Comparison of ENCODE assay signal across 8 cellular contexts in genomic region chr3:47283193-47283537, GRCh38. TPM values are rescaled to one million over a fixed set of nuclear protein-coding genes. Genes with fewer than 3 reads are reported as not detected.
A peak's percentile ranks its signal among the peaks of the same experiment; 100 is the strongest.
DNase-seq lines count a peak whose midpoint lies in the region; ATAC-seq and TF ChIP-seq lines count a peak whose summit lies in the region.

No MANE protein-coding gene starts in this region.

- peaks cover 15% of the 10 kb centered on the region for H3K27me3 Mint-ChIP-seq in brain

- H3K4me3 Mint-ChIP-seq in brain, result peak overlapping the region; percentile 96 to 99 (median 97)

- H3K4me1 Mint-ChIP-seq in brain, result peaks cover 53% of the 10 kb centered on the region

- peaks cover 0 to 2% (median 0%) of the 10 kb centered on the region in 5 experiments for H3K9me3 Mint-ChIP-seq in brain

- no peak for TF ChIP-seq CTCF in brain (conservative IDR thresholded peaks at IDR 0.05)

- H3K36me3 Mint-ChIP-seq in brain, result peaks cover 16% of the 10 kb centered on the region

- DNase-seq in NCI-H146 (lab: John Stamatoyannopoulos, UW), result peak; percentile 22
- no peak for DNase-seq in NCI-H146 treated with DMSO at 0.1 percent for 48 hours (lab: John Stamatoyannopoulos, UW; ENCODE audit: unreplicated experiment)
- peak; percentile 39 for DNase-seq in NAMALWA (ENCODE audit: low spot score)
- peak; percentile 38 for DNase-seq in kidney tubule cell (ENCODE audit: low spot score)
- DNase-seq in stimulated activated CD8-positive, alpha-beta memory T cell treated with anti-CD3 and anti-CD28 coated beads, Interleukin-15, amount 100 ng/mL, for 1 hour (ENCODE audit: low read depth), result peak; percentile 8
- DNase-seq in NCI-H2081 (lab: John Stamatoyannopoulos, UW), result no peak

- H3K27ac Mint-ChIP-seq in brain, result peak overlapping the region; percentile 98 to 99 (median 99)

- ATAC-seq in HG03432 (IDR thresholded peaks at IDR 0.05; ENCODE audit: unreplicated experiment), result no peak

RNA-seq across cellular contexts. Expression of gene KLHL18, which starts 0.4 kb away (rescaled TPM):
- 12.1 TPM for polyA plus RNA-seq in brain (ENCODE audit: insufficient read depth, low read depth, low replicate concordance)

RNA-seq across cellular contexts. Expression of gene KIF9, which starts 0.6 kb away (rescaled TPM):
- 12.3 TPM for polyA plus RNA-seq in brain (ENCODE audit: insufficient read depth, low read depth, low replicate concordance)

Comparison
In these comparisons a context has a peak if more than half of its experiments do, and no peak if none do; other contexts are left out.
1. DNase-seq: peak in NCI-H146 (single experiment), NAMALWA (single experiment), kidney tubule cell (single experiment) and stimulated activated CD8-positive, alpha-beta memory T cell treated with anti-CD3 and anti-CD28 coated beads, Interleukin-15, amount 100 ng/mL, for 1 hour (single experiment); none in NCI-H146 treated with DMSO at 0.1 percent for 48 hours (single experiment) and NCI-H2081 (0 of 2).